In the genomic region with DNA sequence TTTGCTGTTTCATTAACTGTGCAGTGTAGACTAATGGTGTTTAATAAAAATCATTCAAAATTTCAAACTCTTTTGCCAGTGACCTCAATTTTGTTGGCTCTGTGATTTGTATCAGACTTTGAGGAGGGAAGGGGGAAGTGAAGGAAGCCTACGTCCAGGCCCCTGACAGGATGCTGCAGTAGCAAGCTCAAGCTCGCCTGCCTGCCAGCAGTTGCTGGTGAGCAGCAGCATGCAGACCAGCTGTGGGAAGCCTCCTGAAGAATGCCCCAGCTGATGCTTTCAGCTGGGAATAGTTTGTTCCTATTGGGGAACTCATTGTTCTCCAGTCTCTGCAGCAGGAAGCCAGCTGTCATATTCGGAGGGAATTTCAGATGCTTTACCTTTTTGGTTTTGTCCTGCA, we compare ENCODE assay signal across 15 cellular contexts.
A peak's percentile ranks its signal among the peaks of the same experiment; 100 is the strongest.
DNase-seq lines count a peak whose midpoint lies in the region; ATAC-seq and TF ChIP-seq lines count a peak whose summit lies in the region.
"Had no signal": no experiment of that assay in that cellular context is flagged by ENCODE, and none has a peak within 500 bp of the region (broad histone marks: within the 10 kb centered on the region; RNA-seq: fewer than 3 reads in every experiment).

No MANE protein-coding gene starts in this region.

- no peak overlapping the region for H3K27ac ChIP-seq in Karpas-422 (ENCODE audit: low read length)
- no peak overlapping the region for H3K27ac ChIP-seq in spleen

- H3K4me3 ChIP-seq in GM12865 (ENCODE audit: low read depth, low read length) (no peak overlapping the region), Karpas-422 (ENCODE audit: low read length) (no peak overlapping the region; the same call in 1 of the 2 replicates), choroid plexus epithelial cell (ENCODE audit: low read depth, low read length) (no peak overlapping the region), spleen (no peak overlapping the region)

- H2AFZ ChIP-seq in Karpas-422 (ENCODE audit: low read length): 0 out of 2 replicates have a peak overlapping the region, but pooled peaks have one; percentile 8

- TF ChIP-seq CTCF in GM12865 (IDR thresholded peaks at IDR 0.05; ENCODE audit: insufficient read depth, low read depth, low read length, missing control alignments) (no peak), choroid plexus epithelial cell (conservative IDR thresholded peaks at IDR 0.05; ENCODE audit: low read depth, low read length) (no peak), spleen (IDR thresholded peaks at IDR 0.05 in 8 of 11, conservative IDR thresholded peaks at IDR 0.05 in 3 of 11) (no peak)

- H4K20me1 ChIP-seq in Karpas-422 (ENCODE audit: insufficient read depth, low read depth, low read length): no peaks in the 10 kb centered on the region

- intact Hi-C loops in spleen (cut with DNase I; ENCODE audit: low total_unique reads): no loop called here

- peak overlapping the region; percentile 16 for H3K4me2 ChIP-seq in Karpas-422 (ENCODE audit: low read depth, low read length, poor library complexity, severe bottlenecking)

- H3K4me1 ChIP-seq in Karpas-422 (ENCODE audit: low read length): peaks cover 18% of the 10 kb centered on the region
- no peaks in the 10 kb centered on the region for H3K4me1 ChIP-seq in spleen

- no peaks in the 10 kb centered on the region for H3K9me2 ChIP-seq in Karpas-422 (replicated peaks; ENCODE audit: insufficient read depth, low read length)

- 0 out of 2 replicates have a peak overlapping the region, but pooled peaks have one; percentile 19 for H3K9ac ChIP-seq in Karpas-422 (ENCODE audit: low read length)

- H3K79me2 ChIP-seq in Karpas-422 (ENCODE audit: low read length): no peaks in the 10 kb centered on the region

- H3K27me3 ChIP-seq in Karpas-422 (ENCODE audit: low read length): no peaks in the 10 kb centered on the region
- H3K27me3 ChIP-seq in spleen (replicated peaks in 1 of 7): no peaks in the 10 kb centered on the region

- H3K9me3 ChIP-seq in Karpas-422 (ENCODE audit: low read length) (no peaks in the 10 kb centered on the region), spleen (no peaks in the 10 kb centered on the region)

- H3K36me3 ChIP-seq in Karpas-422 (ENCODE audit: insufficient read depth, low read length) (peaks cover 10% of the 10 kb centered on the region), spleen (no peaks in the 10 kb centered on the region)

- peak; percentile 1 for DNase-seq in GM12865 (ENCODE audit: low read depth)
- DNase-seq in Karpas-422: peak; percentile 61
- peak; percentile 4 for DNase-seq in choroid plexus epithelial cell (ENCODE audit: low read depth)
- DNase-seq in myocyte (ENCODE audit: low read depth): peak; percentile 6
- no peak for DNase-seq in NCI-H128 (lab: John Stamatoyannopoulos, UW; ENCODE audit: unreplicated experiment)
- no peak for DNase-seq in SK-N-DZ (ENCODE audit: low spot score)
- DNase-seq in spleen: no peak
- DNase-seq: C1 segment of cervical spinal cord; Calu3; CD4-positive, alpha-beta T cell; DMS153; DMS79 treated with DMSO at 0.1 percent for 48 hours; EL; GDM1 had no signal

- TF ChIP-seq POLR2A in spleen (IDR thresholded peaks at IDR 0.05): no peak

- 56 to 76% (median 71%) methylated on average over 2 to 3 of the region's 3 CpGs for WGBS in spleen, 5 donors

- no peak for ATAC-seq in HG03045 (IDR thresholded peaks at IDR 0.05; ENCODE audit: unreplicated experiment)

Comparison
In these comparisons a context has a peak if more than half of its experiments do, and no peak if none do; other contexts are left out.
1. DNase-seq: peak in GM12865 (single experiment), Karpas-422 (single experiment), choroid plexus epithelial cell (single experiment) and myocyte (single experiment); none in NCI-H128 (single experiment), SK-N-DZ (single experiment) and spleen (single experiment).